8 cellular contexts compared by ENCODE assay signal in the genomic region with DNA sequence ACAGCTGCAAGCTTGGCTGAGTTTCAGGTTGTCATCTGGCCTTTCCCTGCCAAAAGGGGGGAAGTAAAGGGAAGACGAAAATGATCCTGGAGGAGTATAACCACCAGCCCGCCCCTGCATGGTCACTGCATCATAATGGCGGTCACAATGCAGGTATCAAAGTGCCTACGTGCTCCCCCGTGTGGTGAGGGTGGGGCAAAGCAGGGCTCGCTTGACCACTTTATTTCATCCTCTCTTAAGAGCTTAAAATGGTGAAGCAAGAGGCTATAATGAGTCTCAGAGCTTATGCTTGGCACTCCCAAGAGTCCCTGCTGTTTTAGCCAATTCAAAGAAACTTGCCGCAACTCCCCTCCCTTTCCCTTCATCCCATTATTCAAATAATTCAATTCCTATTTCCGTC.
DNase-seq lines count a peak whose midpoint lies in the region; ATAC-seq and TF ChIP-seq lines count a peak whose summit lies in the region.
"Had no signal": no experiment of that assay in that cellular context is flagged by ENCODE, and none has a peak within 500 bp of the region (broad histone marks: within the 10 kb centered on the region; RNA-seq: fewer than 3 reads in every experiment).

No MANE protein-coding gene starts in this region.

- intact Hi-C loops in HCT116 (cut with micrococcal nuclease): no loop called here
- intact Hi-C loops in activated T-helper 1 cell treated with anti-CD3 and anti-CD28 coated beads, Interleukin-12 subunit alpha, Interleukin-12 subunit beta, Interleukin-2, Interleukin-4 antibody, amounts not matched to agents 30 ng/mL and 10 ng/mL and 1 ng/mL, durations not matched to agents 14 hours and 24 hours and 36 hours (cut with micrococcal nuclease): no loop called here

- H3K4me1 ChIP-seq in HCT116 (ENCODE audit: control insufficient read depth in 1 of 2, insufficient read depth in 2 of 2, low read length in 2 of 2): no peaks in the 10 kb centered on the region

- peak; percentile 34 for TF ChIP-seq CTCF in GM10266 (IDR thresholded peaks at IDR 0.05; ENCODE audit: control insufficient read depth, insufficient read depth, low read depth, missing control alignments)
- peak; percentile 10 to 67 (median 56); a peak in 4 of 6 replicates for TF ChIP-seq CTCF in HCT116 (IDR thresholded peaks at IDR 0.05 in 2 of 3, conservative IDR thresholded peaks at IDR 0.05 in 1 of 3; ENCODE audit: borderline replicate concordance in 1 of 3, insufficient read depth in 1 of 3, low read depth in 2 of 3, low read length in 2 of 3)
- TF ChIP-seq CTCF in mesothelial cell of epicardium (IDR thresholded peaks at IDR 0.05; ENCODE audit: unreplicated experiment): peak; percentile 29

- no peak overlapping the region for H3K9ac ChIP-seq in HCT116 (ENCODE audit: low read length)

- H3K4me2 ChIP-seq in HCT116 (ENCODE audit: low read length): peak overlapping the region; percentile 47

- H3K27ac Mint-ChIP-seq in mesothelial cell of epicardium: no peak overlapping the region
- no peak overlapping the region for H3K27ac Mint-ChIP-seq in activated T-helper 1 cell treated with anti-CD3 and anti-CD28 coated beads, Interleukin-12 subunit alpha, Interleukin-12 subunit beta, Interleukin-2, Interleukin-4 antibody, amounts not matched to agents 30 ng/mL and 10 ng/mL and 1 ng/mL, durations not matched to agents 14 hours and 24 hours and 36 hours

- peak; percentile 6 for DNase-seq in GM10266 (ENCODE audit: extremely low spot score)
- DNase-seq in HCT116 (ENCODE audit: low read depth, low spot score): peak; percentile 35
- DNase-seq in UCSD-AML1 (lab: John Stamatoyannopoulos, UW; ENCODE audit: unreplicated experiment): peak; percentile 9
- DNase-seq in mesothelial cell of epicardium (ENCODE audit: low spot score in 2 of 2, unreplicated experiment in 2 of 2): no peak
- no peak for DNase-seq in activated T-helper 1 cell treated with anti-CD3 and anti-CD28 coated beads, Interleukin-12 subunit alpha, Interleukin-12 subunit beta, Interleukin-2, Interleukin-4 antibody, amounts not matched to agents 30 ng/mL and 10 ng/mL and 1 ng/mL, durations not matched to agents 14 hours and 24 hours and 36 hours (ENCODE audit: low spot score)
- DNase-seq: SHP77 treated with DMSO at 0.1 percent for 48 hours had no signal

- RAD21 ChIA-PET in HCT116 (lab: Charles Lee; ENCODE audit: low non-redundant PET in 1 of 2, low total read pairs in 2 of 2, uncharacterized antibody in 2 of 2, unreplicated experiment in 2 of 2): no interaction called here

- H3K27me3 ChIP-seq in HCT116 (ENCODE audit: insufficient read depth, low read length): no peaks in the 10 kb centered on the region

- H4K20me1 ChIP-seq in HCT116 (ENCODE audit: insufficient read depth): no peaks in the 10 kb centered on the region

- no peaks in the 10 kb centered on the region for H3K27me3 Mint-ChIP-seq in mesothelial cell of epicardium (ENCODE audit: low read depth)
- H3K27me3 Mint-ChIP-seq in activated T-helper 1 cell treated with anti-CD3 and anti-CD28 coated beads, Interleukin-12 subunit alpha, Interleukin-12 subunit beta, Interleukin-2, Interleukin-4 antibody, amounts not matched to agents 30 ng/mL and 10 ng/mL and 1 ng/mL, durations not matched to agents 14 hours and 24 hours and 36 hours (ENCODE audit: insufficient read depth): no peaks in the 10 kb centered on the region

- TF ChIP-seq RAD21 in HCT116 (IDR thresholded peaks at IDR 0.05; ENCODE audit: low read depth): no peak

- no peaks in the 10 kb centered on the region for H3K4me1 Mint-ChIP-seq in mesothelial cell of epicardium
- no peaks in the 10 kb centered on the region for H3K4me1 Mint-ChIP-seq in activated T-helper 1 cell treated with anti-CD3 and anti-CD28 coated beads, Interleukin-12 subunit alpha, Interleukin-12 subunit beta, Interleukin-2, Interleukin-4 antibody, amounts not matched to agents 30 ng/mL and 10 ng/mL and 1 ng/mL, durations not matched to agents 14 hours and 24 hours and 36 hours (ENCODE audit: low read depth)

- H3K79me2 ChIP-seq in HCT116 (ENCODE audit: insufficient read depth, low read length): no peaks in the 10 kb centered on the region

- H2AFZ ChIP-seq in HCT116 (ENCODE audit: low read depth, low read length, poor library complexity, severe bottlenecking): no peak overlapping the region

- H3K27ac ChIP-seq in HCT116 (ENCODE audit: low read depth, low read length): no peak overlapping the region

- CTCF ChIA-PET in HCT116 (lab: Charles Lee): interaction anchor here (0.6 to 1.8 kb wide), 6 partner anchors 12 to 436 kb away, joined by 3 to 7 read pairs (median 4); no protein-coding TSS in a partner anchor

- no peaks in the 10 kb centered on the region for H3K36me3 Mint-ChIP-seq in mesothelial cell of epicardium
- no peaks in the 10 kb centered on the region for H3K36me3 Mint-ChIP-seq in activated T-helper 1 cell treated with anti-CD3 and anti-CD28 coated beads, Interleukin-12 subunit alpha, Interleukin-12 subunit beta, Interleukin-2, Interleukin-4 antibody, amounts not matched to agents 30 ng/mL and 10 ng/mL and 1 ng/mL, durations not matched to agents 14 hours and 24 hours and 36 hours (ENCODE audit: low read depth)

- BruUV-seq in HCT116 (replicated peaks; lab: Mats Ljungman, UMichigan): no TSS peak

- no peaks in the 10 kb centered on the region for H3K36me3 ChIP-seq in HCT116 (ENCODE audit: control insufficient read depth in 1 of 2, insufficient read depth in 2 of 2, low read length in 2 of 2)

- no peaks in the 10 kb centered on the region for H3K9me3 ChIP-seq in HCT116 (ENCODE audit: control insufficient read depth in 1 of 2, insufficient read depth in 1 of 2, low read depth in 1 of 2, low read length in 2 of 2)

- no peaks in the 10 kb centered on the region for H3K9me2 ChIP-seq in HCT116 (ENCODE audit: insufficient read depth)

- H3K9me3 Mint-ChIP-seq in mesothelial cell of epicardium: peaks cover 5% of the 10 kb centered on the region
- no peaks in the 10 kb centered on the region for H3K9me3 Mint-ChIP-seq in activated T-helper 1 cell treated with anti-CD3 and anti-CD28 coated beads, Interleukin-12 subunit alpha, Interleukin-12 subunit beta, Interleukin-2, Interleukin-4 antibody, amounts not matched to agents 30 ng/mL and 10 ng/mL and 1 ng/mL, durations not matched to agents 14 hours and 24 hours and 36 hours

- POLR2A ChIA-PET in HCT116 (lab: Charles Lee): no interaction called here

- TF ChIP-seq POLR2A in HCT116 (IDR thresholded peaks at IDR 0.05; ENCODE audit: borderline replicate concordance, extremely low read depth, insufficient read depth, insufficient read length): no peak

- no peak overlapping the region; a peak in 1 of 4 replicates for H3K4me3 ChIP-seq in HCT116 (replicated peaks in 1 of 2; ENCODE audit: low read depth in 1 of 2, low read length in 2 of 2)

- H3K4me3 Mint-ChIP-seq in mesothelial cell of epicardium: no peak overlapping the region
- H3K4me3 Mint-ChIP-seq in activated T-helper 1 cell treated with anti-CD3 and anti-CD28 coated beads, Interleukin-12 subunit alpha, Interleukin-12 subunit beta, Interleukin-2, Interleukin-4 antibody, amounts not matched to agents 30 ng/mL and 10 ng/mL and 1 ng/mL, durations not matched to agents 14 hours and 24 hours and 36 hours: no peak overlapping the region

- ATAC-seq in HCT116: peak; percentile 82
- ATAC-seq in GM21786 (IDR thresholded peaks at IDR 0.05; ENCODE audit: unreplicated experiment): no peak
- ATAC-seq in HG02884 (IDR thresholded peaks at IDR 0.05; ENCODE audit: unreplicated experiment): no peak

TF ChIP-seq in HCT116, 20 proteins besides CTCF, POLR2A, EP300 and RAD21:
- TF ChIP-seq CEBPB (IDR thresholded peaks at IDR 0.05; ENCODE audit: low read depth) (no peak), YY1 (IDR thresholded peaks at IDR 0.05; ENCODE audit: extremely low read depth, insufficient replicate concordance, low read depth, low read length) (peak; percentile 65)

Comparison
In these comparisons a context has a peak if more than half of its experiments do, and no peak if none do; other contexts are left out.
1. DNase-seq: peak in GM10266 (single experiment), HCT116 (single experiment) and UCSD-AML1 (single experiment); none in mesothelial cell of epicardium (0 of 2) and activated T-helper 1 cell treated with anti-CD3 and anti-CD28 coated beads, Interleukin-12 subunit alpha, Interleukin-12 subunit beta, Interleukin-2, Interleukin-4 antibody, amounts not matched to agents 30 ng/mL and 10 ng/mL and 1 ng/mL, durations not matched to agents 14 hours and 24 hours and 36 hours (single experiment).
2. Peak in every context shown above with its lines, with median percentiles within 50 percentile points of each other: CTCF ChIP-seq.